In genomic region chr15:77225641-77226040, GRCh38 we compare ENCODE assay signal across 27 cellular contexts.
"Had no signal": no experiment of that assay in that cellular context is flagged by ENCODE, and none has a peak within 500 bp of the region (broad histone marks: within the 10 kb centered on the region; RNA-seq: fewer than 3 reads in every experiment).

No MANE protein-coding gene starts in this region.

- FAIRE-seq: islet of Langerhans, pancreas had no signal

- DNase-seq: activated CD4-positive, alpha-beta T cell treated with anti-CD3 and anti-CD28 coated beads for 36 hours; activated CD4-positive, CD25-positive, alpha-beta regulatory T cell; activated CD8-positive, alpha-beta memory T cell treated with anti-CD3 and anti-CD28 coated beads, Interleukin-2, amount 10 ng/mL, durations not matched to agents 7 days and 5 days; activated CD8-positive, alpha-beta T cell treated with anti-CD3 and anti-CD28 coated beads, Interleukin-2, amount 10 ng/mL, durations not matched to agents 7 days and 5 days; activated naive CD4-positive, alpha-beta T cell; activated T-cell treated with anti-CD3 and anti-CD28 coated beads, Interleukin-2, amount 50 U/mL, for 48 hours; aorta; body of pancreas; dorsolateral prefrontal cortex; effector memory CD4-positive, alpha-beta T cell; heart right ventricle; left ventricle myocardium inferior; naive B cell; pancreas; retina; sigmoid colon; small intestine; stimulated activated CD4-positive, alpha-beta T cell treated with anti-CD3 and anti-CD28 coated beads, Interleukin-4, amount 100 ng/mL, for 24 hours; uterus had no signal

- H3K4me3 ChIP-seq: body of pancreas, coronary artery, dorsolateral prefrontal cortex, heart right ventricle, left ventricle myocardium inferior, lung, pancreas, prostate gland, sigmoid colon, uterus had no signal

- H3K36me3 Mint-ChIP-seq: activated CD8-positive, alpha-beta memory T cell treated with anti-CD3 and anti-CD28 coated beads, Interleukin-2, amount 10 ng/mL, durations not matched to agents 7 days and 5 days; activated naive CD4-positive, alpha-beta T cell treated with anti-CD3 and anti-CD28 coated beads, Interleukin-2, amount 50 U/mL, for 72 hours; naive B cell; type B pancreatic cell had no signal

- H3K27ac Mint-ChIP-seq: activated CD4-positive, alpha-beta T cell treated with anti-CD3 and anti-CD28 coated beads for 36 hours; activated CD8-positive, alpha-beta memory T cell treated with anti-CD3 and anti-CD28 coated beads, Interleukin-2, amount 10 ng/mL, durations not matched to agents 7 days and 5 days; activated CD8-positive, alpha-beta T cell treated with anti-CD3 and anti-CD28 coated beads, Interleukin-2, amount 10 ng/mL, durations not matched to agents 7 days and 5 days; activated naive CD4-positive, alpha-beta T cell treated with anti-CD3 and anti-CD28 coated beads, Interleukin-2, amount 50 U/mL, for 72 hours; stimulated activated effector memory CD8-positive, alpha-beta T cell treated with anti-CD3 and anti-CD28 coated beads, Interleukin-12 subunit alpha, Interleukin-12 subunit beta, amount 100 ng/mL, for 72 hours; stimulated activated naive CD8-positive, alpha-beta T cell treated with anti-CD3 and anti-CD28 coated beads, Interleukin-15, Interleukin-2, amounts not matched to agents 100 ng/mL and 50 ng/mL, for 24 hours; type B pancreatic cell had no signal

- H3K4me3 Mint-ChIP-seq: activated CD4-positive, alpha-beta T cell treated with anti-CD3 and anti-CD28 coated beads for 36 hours; activated CD8-positive, alpha-beta memory T cell treated with anti-CD3 and anti-CD28 coated beads, Interleukin-2, amount 10 ng/mL, durations not matched to agents 7 days and 5 days; activated CD8-positive, alpha-beta T cell treated with anti-CD3 and anti-CD28 coated beads, Interleukin-2, amount 10 ng/mL, durations not matched to agents 7 days and 5 days; stimulated activated effector memory CD8-positive, alpha-beta T cell treated with anti-CD3 and anti-CD28 coated beads, Interleukin-12 subunit alpha, Interleukin-12 subunit beta, amount 100 ng/mL, for 72 hours; stimulated activated naive CD8-positive, alpha-beta T cell treated with anti-CD3 and anti-CD28 coated beads, Interleukin-15, Interleukin-2, amounts not matched to agents 100 ng/mL and 50 ng/mL, for 24 hours; type B pancreatic cell had no signal

- H3K4me1 ChIP-seq: prostate gland, sigmoid colon had no signal

- H3K9me3 ChIP-seq: body of pancreas, heart right ventricle, left ventricle myocardium inferior, pancreas, prostate gland, sigmoid colon, uterus had no signal

- H3K27me3 Mint-ChIP-seq: activated CD4-positive, alpha-beta T cell treated with anti-CD3 and anti-CD28 coated beads for 36 hours; activated CD8-positive, alpha-beta memory T cell treated with anti-CD3 and anti-CD28 coated beads, Interleukin-2, amount 10 ng/mL, durations not matched to agents 7 days and 5 days; naive B cell; stimulated activated naive CD8-positive, alpha-beta T cell treated with anti-CD3 and anti-CD28 coated beads, Interleukin-15, Interleukin-2, amounts not matched to agents 100 ng/mL and 50 ng/mL, for 24 hours; type B pancreatic cell had no signal

- H3K27ac ChIP-seq: coronary artery, dorsolateral prefrontal cortex, pancreas, prostate gland, sigmoid colon, uterus had no signal

- H3K9me3 Mint-ChIP-seq: activated naive CD4-positive, alpha-beta T cell treated with anti-CD3 and anti-CD28 coated beads, Interleukin-2, amount 50 U/mL, for 72 hours; naive B cell; stimulated activated effector memory CD8-positive, alpha-beta T cell treated with anti-CD3 and anti-CD28 coated beads, Interleukin-12 subunit alpha, Interleukin-12 subunit beta, amount 100 ng/mL, for 72 hours; stimulated activated naive CD8-positive, alpha-beta T cell treated with anti-CD3 and anti-CD28 coated beads, Interleukin-15, Interleukin-2, amounts not matched to agents 100 ng/mL and 50 ng/mL, for 24 hours; type B pancreatic cell had no signal

- H3K27me3 ChIP-seq: body of pancreas, dorsolateral prefrontal cortex, heart right ventricle, pancreas, sigmoid colon, uterus had no signal

- H3K36me3 ChIP-seq: left ventricle myocardium inferior, pancreas, prostate gland, sigmoid colon, uterus had no signal

- ATAC-seq: activated CD4-positive, alpha-beta T cell treated with anti-CD3 and anti-CD28 coated beads for 36 hours; activated CD8-positive, alpha-beta memory T cell treated with anti-CD3 and anti-CD28 coated beads, Interleukin-2, amount 10 ng/mL, durations not matched to agents 7 days and 5 days; activated CD8-positive, alpha-beta T cell treated with anti-CD3 and anti-CD28 coated beads, Interleukin-2, amount 10 ng/mL, durations not matched to agents 7 days and 5 days; activated naive CD4-positive, alpha-beta T cell treated with anti-CD3 and anti-CD28 coated beads, Interleukin-2, amount 50 U/mL, for 72 hours; body of pancreas; heart right ventricle; pancreas; stimulated activated effector memory CD8-positive, alpha-beta T cell treated with anti-CD3 and anti-CD28 coated beads, Interleukin-12 subunit alpha, Interleukin-12 subunit beta, amount 100 ng/mL, for 72 hours had no signal
